In the genomic region with DNA sequence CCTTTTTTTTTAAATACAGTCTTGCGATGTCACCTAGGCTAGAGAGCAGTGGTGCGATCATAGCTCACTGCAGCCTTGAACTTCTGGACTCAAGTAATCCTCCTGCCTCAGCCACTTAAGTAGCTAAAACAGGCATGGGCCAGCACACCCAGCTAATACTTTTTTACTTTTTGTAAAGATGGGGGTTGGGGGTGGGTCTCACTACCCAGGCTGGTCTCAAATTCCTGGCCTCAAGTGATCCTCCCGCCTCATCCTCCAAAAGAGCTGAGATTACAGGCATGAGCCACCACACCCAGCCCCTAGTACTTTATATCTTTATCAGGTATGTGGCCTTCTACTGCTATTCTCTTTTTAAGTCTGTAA, we compare ENCODE assay signal across 33 cellular contexts.
"Had no signal": no experiment of that assay in that cellular context is flagged by ENCODE, and none has a peak within 500 bp of the region (broad histone marks: within the 10 kb centered on the region; RNA-seq: fewer than 3 reads in every experiment).

No MANE protein-coding gene starts in this region.

- FAIRE-seq: endometrium, endothelial cell of umbilical vein, frontal cortex had no signal

- H3K9me3 ChIP-seq: breast epithelium, colonic mucosa had no signal

- ATAC-seq: activated CD4-positive, alpha-beta T cell treated with anti-CD3 and anti-CD28 coated beads for 36 hours; activated naive CD4-positive, alpha-beta T cell treated with anti-CD3 and anti-CD28 coated beads, Interleukin-2, amount 50 U/mL, for 72 hours; activated T-cell treated with anti-CD3 and anti-CD28 coated beads, Interleukin-2, amount 50 U/mL, for 72 hours; esophagus mucosa; T-helper 17 cell had no signal

- H3K36me3 ChIP-seq: breast epithelium, cardiac muscle cell, colonic mucosa had no signal

- H3K27me3 Mint-ChIP-seq: activated CD4-positive, alpha-beta T cell treated with anti-CD3 and anti-CD28 coated beads for 36 hours; activated CD4-positive, alpha-beta T cell treated with anti-CD3 and anti-CD28 coated beads, Interleukin-2, amount 10 ng/mL, durations not matched to agents 24 days and 14 days; activated naive CD4-positive, alpha-beta T cell treated with anti-CD3 and anti-CD28 coated beads, Interleukin-2, amount 10 ng/mL, durations not matched to agents 7 days and 5 days; activated T-cell treated with anti-CD3 and anti-CD28 coated beads, Interleukin-2, amount 50 U/mL, for 24 hours; brain; T-helper 17 cell had no signal

- H3K4me3 ChIP-seq: breast epithelium, cardiac muscle cell, colonic mucosa had no signal

- H3K27ac ChIP-seq: cardiac muscle cell, colonic mucosa, epithelial cell of prostate had no signal

- DNase-seq: activated CD4-positive, alpha-beta memory T cell treated with anti-CD3 and anti-CD28 coated beads, Interleukin-2, amount 10 ng/mL, durations not matched to agents 7 days and 5 days; activated CD4-positive, alpha-beta T cell treated with anti-CD3 and anti-CD28 coated beads for 36 hours; activated CD4-positive, alpha-beta T cell treated with anti-CD3 and anti-CD28 coated beads, Interleukin-2, amount 10 ng/mL, durations not matched to agents 24 days and 14 days; activated CD4-positive, CD25-positive, alpha-beta regulatory T cell; activated CD4-positive, CD25-positive, alpha-beta regulatory T cell treated with anti-CD3 and anti-CD28 coated beads, Interleukin-2, amount 50 U/mL, for 72 hours; activated CD8-positive, alpha-beta memory T cell treated with anti-CD3 and anti-CD28 coated beads, Interleukin-2, amount 50 U/mL, for 48 hours; activated gamma-delta T cell; activated naive CD4-positive, alpha-beta T cell; activated naive CD4-positive, alpha-beta T cell treated with anti-CD3 and anti-CD28 coated beads, Interleukin-2, amount 10 ng/mL, durations not matched to agents 7 days and 5 days; activated T-cell treated with anti-CD3 and anti-CD28 coated beads for 4 hours; activated T-cell treated with anti-CD3 and anti-CD28 coated beads, Interleukin-2, amount 50 U/mL, for 24 hours; activated T-cell treated with anti-CD3 and anti-CD28 coated beads, Interleukin-2, amount 50 U/mL, for 72 hours; amniotic stem cell; anterior cingulate cortex; central memory CD4-positive, alpha-beta T cell; cerebellar nuclear complex; colonic mucosa; effector CD8-positive, alpha-beta T cell; foreskin fibroblast; head of caudate nucleus; T-helper 1 cell; T-helper 17 cell; T1000 had no signal

- H3K36me3 Mint-ChIP-seq: activated naive CD4-positive, alpha-beta T cell treated with anti-CD3 and anti-CD28 coated beads, Interleukin-2, amount 50 U/mL, for 72 hours had no signal

- H3K4me3 Mint-ChIP-seq: activated CD4-positive, alpha-beta memory T cell treated with anti-CD3 and anti-CD28 coated beads, Interleukin-2, amount 10 ng/mL, durations not matched to agents 7 days and 5 days; activated CD4-positive, alpha-beta T cell treated with anti-CD3 and anti-CD28 coated beads for 36 hours; activated CD4-positive, alpha-beta T cell treated with anti-CD3 and anti-CD28 coated beads, Interleukin-2, amount 10 ng/mL, durations not matched to agents 24 days and 14 days; activated naive CD4-positive, alpha-beta T cell treated with anti-CD3 and anti-CD28 coated beads, Interleukin-2, amount 10 ng/mL, durations not matched to agents 7 days and 5 days; activated T-cell treated with anti-CD3 and anti-CD28 coated beads, Interleukin-2, amount 50 U/mL, for 24 hours; activated T-cell treated with anti-CD3 and anti-CD28 coated beads, Interleukin-2, amount 50 U/mL, for 72 hours; brain; T-helper 17 cell; T-helper 2 cell treated with Interferon-gamma antibody and Interleukin-4, amounts not matched to agents 5 μg/mL and 100 μg/mL, for 36 hours had no signal

- H3K9me3 Mint-ChIP-seq: activated CD4-positive, alpha-beta memory T cell treated with anti-CD3 and anti-CD28 coated beads, Interleukin-2, amount 10 ng/mL, durations not matched to agents 7 days and 5 days; activated naive CD4-positive, alpha-beta T cell treated with anti-CD3 and anti-CD28 coated beads, Interleukin-2, amount 10 ng/mL, durations not matched to agents 7 days and 5 days; activated naive CD4-positive, alpha-beta T cell treated with anti-CD3 and anti-CD28 coated beads, Interleukin-2, amount 50 U/mL, for 72 hours; activated T-cell treated with anti-CD3 and anti-CD28 coated beads, Interleukin-2, amount 50 U/mL, for 24 hours; T-helper 2 cell treated with Interferon-gamma antibody and Interleukin-4, amounts not matched to agents 5 μg/mL and 100 μg/mL, for 36 hours had no signal

- H3K27me3 ChIP-seq: breast epithelium, cardiac muscle cell, colonic mucosa had no signal

- H3K27ac Mint-ChIP-seq: activated CD4-positive, alpha-beta memory T cell treated with anti-CD3 and anti-CD28 coated beads, Interleukin-2, amount 10 ng/mL, durations not matched to agents 7 days and 5 days; activated CD4-positive, alpha-beta T cell treated with anti-CD3 and anti-CD28 coated beads for 36 hours; activated CD4-positive, alpha-beta T cell treated with anti-CD3 and anti-CD28 coated beads, Interleukin-2, amount 10 ng/mL, durations not matched to agents 24 days and 14 days; activated naive CD4-positive, alpha-beta T cell treated with anti-CD3 and anti-CD28 coated beads, Interleukin-2, amount 10 ng/mL, durations not matched to agents 7 days and 5 days; activated naive CD4-positive, alpha-beta T cell treated with anti-CD3 and anti-CD28 coated beads, Interleukin-2, amount 50 U/mL, for 72 hours; activated T-cell treated with anti-CD3 and anti-CD28 coated beads, Interleukin-2, amount 50 U/mL, for 24 hours; activated T-cell treated with anti-CD3 and anti-CD28 coated beads, Interleukin-2, amount 50 U/mL, for 72 hours; T-helper 17 cell; T-helper 2 cell treated with Interferon-gamma antibody and Interleukin-4, amounts not matched to agents 5 μg/mL and 100 μg/mL, for 36 hours had no signal
